In the genomic region with DNA sequence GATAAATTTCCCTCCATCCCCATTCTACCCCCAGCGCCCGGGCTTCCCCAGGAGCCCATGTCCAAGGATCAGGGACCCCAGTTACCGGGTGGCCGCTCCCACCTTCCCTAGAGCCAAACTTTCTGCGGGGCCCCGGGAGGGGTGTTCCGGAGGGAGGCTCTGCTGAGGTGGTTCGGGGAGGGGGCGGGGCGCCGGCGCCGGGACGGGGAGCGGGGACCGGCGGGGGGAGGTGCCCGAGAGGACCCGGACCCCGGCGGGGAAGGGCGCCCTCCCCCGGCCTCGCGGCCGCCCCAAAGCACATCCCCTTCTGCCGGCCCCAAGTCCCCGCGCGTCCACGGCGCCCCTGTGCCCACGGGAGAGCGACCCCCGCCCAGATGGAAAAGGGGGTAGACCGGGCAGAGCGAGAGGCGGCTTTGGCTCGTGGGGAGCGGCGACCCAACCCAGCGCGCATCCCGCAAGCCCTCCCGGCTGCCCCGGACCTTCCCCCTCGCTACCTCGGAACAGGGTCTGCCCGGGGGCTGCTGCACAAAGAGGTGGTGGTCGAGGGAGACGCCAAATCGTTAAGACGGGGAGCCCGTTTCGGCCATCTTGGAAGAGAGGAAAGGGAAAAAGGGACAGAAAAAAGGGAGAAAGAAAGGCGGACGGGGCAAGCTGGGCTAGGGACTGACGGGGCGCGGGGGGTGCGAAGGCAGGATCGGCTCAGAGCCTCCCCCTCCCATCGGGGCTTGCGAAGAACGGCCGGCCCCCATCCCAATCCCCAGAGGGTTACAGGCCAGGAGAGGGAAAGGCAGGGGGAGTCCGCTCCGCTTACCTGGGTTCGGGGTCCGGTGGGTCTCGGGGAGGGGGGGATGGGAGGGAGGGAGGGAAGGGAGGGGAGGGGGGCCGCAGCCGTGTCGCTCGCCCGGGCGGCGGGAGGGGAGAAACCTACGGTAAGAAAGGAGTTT, we compare ENCODE assay signal across 1 cellular context.
TF ChIP-seq lines count a peak whose summit lies in the region.

No MANE protein-coding gene starts in this region.

TF ChIP-seq in HepG2, 621 proteins besides CTCF, POLR2A, EP300 and RAD21 (continued from another document and continues in another):
- TF ChIP-seq, protein P1, sequence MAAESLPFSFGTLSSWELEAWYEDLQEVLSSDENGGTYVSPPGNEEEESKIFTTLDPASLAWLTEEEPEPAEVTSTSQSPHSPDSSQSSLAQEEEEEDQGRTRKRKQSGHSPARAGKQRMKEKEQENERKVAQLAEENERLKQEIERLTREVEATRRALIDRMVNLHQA (CRISPR knock-in tag; IDR thresholded peaks at IDR 0.05) = no peak
- TF ChIP-seq, protein P2, sequence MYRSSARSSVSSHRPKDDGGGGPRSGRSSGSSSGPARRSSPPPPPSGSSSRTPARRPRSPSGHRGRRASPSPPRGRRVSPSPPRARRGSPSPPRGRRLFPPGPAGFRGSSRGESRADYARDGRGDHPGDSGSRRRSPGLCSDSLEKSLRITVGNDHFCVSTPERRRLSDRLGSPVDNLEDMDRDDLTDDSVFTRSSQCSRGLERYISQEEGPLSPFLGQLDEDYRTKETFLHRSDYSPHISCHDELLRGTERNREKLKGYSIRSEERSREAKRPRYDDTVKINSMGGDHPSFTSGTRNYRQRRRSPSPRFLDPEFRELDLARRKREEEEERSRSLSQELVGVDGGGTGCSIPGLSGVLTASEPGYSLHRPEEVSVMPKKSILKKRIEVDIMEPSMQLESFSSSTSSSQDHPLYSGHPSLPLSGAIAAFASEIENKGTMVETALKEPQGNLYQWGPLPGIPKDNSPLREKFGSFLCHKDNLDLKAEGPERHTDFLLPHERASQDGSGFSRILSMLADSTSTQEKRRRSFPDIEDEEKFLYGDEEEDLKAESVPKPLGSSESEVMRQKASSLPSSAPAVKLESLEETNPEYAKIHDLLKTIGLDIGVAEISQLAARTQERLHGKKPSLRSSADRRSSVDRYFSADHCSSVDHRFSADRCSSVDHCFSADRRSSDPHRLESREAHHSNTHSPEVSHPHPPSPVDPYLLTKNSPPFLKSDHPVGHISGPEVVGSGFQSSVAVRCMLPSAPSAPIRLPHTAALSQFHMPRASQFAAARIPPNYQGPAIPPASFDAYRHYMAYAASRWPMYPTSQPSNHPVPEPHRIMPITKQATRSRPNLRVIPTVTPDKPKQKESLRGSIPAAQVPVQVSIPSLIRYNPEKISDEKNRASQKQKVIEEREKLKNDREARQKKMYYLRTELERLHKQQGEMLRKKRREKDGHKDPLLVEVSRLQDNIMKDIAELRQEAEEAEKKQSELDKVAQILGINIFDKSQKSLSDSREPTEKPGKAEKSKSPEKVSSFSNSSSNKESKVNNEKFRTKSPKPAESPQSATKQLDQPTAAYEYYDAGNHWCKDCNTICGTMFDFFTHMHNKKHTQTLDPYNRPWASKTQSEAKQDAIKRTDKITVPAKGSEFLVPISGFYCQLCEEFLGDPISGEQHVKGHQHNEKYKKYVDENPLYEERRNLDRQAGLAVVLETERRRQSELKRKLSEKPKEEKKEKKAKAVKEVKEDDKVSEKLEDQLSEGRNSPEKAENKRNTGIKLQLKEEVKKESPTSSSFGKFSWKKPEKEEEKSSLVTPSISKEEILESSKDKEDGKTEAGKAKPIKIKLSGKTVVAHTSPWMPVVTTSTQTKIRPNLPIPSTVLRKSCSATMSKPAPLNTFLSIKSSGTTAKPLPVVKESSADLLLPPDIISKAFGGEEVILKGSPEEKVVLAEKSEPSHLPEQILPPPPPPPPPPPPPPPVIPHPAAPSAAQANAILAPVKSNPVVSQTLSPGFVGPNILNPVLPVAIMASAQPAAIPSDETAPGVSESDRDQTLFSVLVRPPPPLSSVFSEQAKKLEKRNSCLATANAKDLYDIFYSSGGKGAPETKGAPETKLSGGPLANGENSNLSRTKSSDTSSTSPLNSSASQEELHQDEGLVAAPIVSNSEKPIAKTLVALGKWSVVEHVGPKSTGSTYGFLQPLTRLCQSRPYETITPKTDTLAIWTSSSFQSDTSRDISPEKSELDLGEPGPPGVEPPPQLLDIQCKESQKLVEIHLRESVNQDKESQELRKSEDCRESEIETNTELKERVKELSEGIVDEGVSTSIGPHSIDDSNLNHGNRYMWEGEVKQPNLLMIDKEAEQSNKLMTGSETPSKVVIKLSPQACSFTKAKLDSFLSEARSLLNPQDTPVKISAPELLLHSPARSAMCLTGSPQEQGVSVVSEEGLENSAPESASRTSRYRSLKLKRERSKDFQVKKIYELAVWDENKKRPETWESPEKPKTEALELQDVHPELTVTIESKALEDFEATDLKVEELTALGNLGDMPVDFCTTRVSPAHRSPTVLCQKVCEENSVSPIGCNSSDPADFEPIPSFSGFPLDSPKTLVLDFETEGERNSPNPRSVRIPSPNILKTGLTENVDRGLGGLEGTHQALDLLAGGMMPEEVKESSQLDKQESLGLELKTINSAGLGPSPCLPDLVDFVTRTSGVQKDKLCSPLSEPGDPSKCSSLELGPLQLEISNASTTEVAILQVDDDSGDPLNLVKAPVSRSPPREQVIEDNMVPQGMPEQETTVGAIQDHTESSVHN (CRISPR knock-in tag; IDR thresholded peaks at IDR 0.05) = no peak
- TF ChIP-seq, protein P3, sequence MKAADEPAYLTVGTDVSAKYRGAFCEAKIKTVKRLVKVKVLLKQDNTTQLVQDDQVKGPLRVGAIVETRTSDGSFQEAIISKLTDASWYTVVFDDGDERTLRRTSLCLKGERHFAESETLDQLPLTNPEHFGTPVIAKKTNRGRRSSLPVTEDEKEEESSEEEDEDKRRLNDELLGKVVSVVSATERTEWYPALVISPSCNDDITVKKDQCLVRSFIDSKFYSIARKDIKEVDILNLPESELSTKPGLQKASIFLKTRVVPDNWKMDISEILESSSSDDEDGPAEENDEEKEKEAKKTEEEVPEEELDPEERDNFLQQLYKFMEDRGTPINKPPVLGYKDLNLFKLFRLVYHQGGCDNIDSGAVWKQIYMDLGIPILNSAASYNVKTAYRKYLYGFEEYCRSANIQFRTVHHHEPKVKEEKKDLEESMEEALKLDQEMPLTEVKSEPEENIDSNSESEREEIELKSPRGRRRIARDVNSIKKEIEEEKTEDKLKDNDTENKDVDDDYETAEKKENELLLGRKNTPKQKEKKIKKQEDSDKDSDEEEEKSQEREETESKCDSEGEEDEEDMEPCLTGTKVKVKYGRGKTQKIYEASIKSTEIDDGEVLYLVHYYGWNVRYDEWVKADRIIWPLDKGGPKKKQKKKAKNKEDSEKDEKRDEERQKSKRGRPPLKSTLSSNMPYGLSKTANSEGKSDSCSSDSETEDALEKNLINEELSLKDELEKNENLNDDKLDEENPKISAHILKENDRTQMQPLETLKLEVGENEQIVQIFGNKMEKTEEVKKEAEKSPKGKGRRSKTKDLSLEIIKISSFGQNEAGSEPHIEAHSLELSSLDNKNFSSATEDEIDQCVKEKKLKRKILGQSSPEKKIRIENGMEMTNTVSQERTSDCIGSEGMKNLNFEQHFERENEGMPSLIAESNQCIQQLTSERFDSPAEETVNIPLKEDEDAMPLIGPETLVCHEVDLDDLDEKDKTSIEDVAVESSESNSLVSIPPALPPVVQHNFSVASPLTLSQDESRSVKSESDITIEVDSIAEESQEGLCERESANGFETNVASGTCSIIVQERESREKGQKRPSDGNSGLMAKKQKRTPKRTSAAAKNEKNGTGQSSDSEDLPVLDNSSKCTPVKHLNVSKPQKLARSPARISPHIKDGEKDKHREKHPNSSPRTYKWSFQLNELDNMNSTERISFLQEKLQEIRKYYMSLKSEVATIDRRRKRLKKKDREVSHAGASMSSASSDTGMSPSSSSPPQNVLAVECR (CRISPR knock-in tag; IDR thresholded peaks at IDR 0.05; ENCODE audit: borderline replicate concordance) = no peak; the same call in 1 of the 2 replicates
- TF ChIP-seq, protein P4, sequence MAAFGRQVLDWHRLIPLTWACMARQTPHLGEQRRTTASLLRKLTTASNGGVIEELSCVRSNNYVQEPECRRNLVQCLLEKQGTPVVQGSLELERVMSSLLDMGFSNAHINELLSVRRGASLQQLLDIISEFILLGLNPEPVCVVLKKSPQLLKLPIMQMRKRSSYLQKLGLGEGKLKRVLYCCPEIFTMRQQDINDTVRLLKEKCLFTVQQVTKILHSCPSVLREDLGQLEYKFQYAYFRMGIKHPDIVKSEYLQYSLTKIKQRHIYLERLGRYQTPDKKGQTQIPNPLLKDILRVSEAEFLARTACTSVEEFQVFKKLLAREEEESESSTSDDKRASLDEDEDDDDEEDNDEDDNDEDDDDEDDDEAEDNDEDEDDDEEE (CRISPR knock-in tag; IDR thresholded peaks at IDR 0.05) = no peak
- TF ChIP-seq, protein P5, sequence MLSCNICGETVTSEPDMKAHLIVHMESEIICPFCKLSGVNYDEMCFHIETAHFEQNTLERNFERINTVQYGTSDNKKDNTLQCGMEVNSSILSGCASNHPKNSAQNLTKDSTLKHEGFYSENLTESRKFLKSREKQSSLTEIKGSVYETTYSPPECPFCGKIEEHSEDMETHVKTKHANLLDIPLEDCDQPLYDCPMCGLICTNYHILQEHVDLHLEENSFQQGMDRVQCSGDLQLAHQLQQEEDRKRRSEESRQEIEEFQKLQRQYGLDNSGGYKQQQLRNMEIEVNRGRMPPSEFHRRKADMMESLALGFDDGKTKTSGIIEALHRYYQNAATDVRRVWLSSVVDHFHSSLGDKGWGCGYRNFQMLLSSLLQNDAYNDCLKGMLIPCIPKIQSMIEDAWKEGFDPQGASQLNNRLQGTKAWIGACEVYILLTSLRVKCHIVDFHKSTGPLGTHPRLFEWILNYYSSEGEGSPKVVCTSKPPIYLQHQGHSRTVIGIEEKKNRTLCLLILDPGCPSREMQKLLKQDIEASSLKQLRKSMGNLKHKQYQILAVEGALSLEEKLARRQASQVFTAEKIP (CRISPR knock-in tag; IDR thresholded peaks at IDR 0.05; ENCODE audit: borderline replicate concordance) = no peak
- TF ChIP-seq, protein P6, sequence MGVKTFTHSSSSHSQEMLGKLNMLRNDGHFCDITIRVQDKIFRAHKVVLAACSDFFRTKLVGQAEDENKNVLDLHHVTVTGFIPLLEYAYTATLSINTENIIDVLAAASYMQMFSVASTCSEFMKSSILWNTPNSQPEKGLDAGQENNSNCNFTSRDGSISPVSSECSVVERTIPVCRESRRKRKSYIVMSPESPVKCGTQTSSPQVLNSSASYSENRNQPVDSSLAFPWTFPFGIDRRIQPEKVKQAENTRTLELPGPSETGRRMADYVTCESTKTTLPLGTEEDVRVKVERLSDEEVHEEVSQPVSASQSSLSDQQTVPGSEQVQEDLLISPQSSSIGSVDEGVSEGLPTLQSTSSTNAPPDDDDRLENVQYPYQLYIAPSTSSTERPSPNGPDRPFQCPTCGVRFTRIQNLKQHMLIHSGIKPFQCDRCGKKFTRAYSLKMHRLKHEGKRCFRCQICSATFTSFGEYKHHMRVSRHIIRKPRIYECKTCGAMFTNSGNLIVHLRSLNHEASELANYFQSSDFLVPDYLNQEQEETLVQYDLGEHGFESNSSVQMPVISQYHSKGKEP (CRISPR knock-in tag; IDR thresholded peaks at IDR 0.05) = peak; percentile 58; the same call in 1 of the 2 replicates
- TF ChIP-seq, protein P7, sequence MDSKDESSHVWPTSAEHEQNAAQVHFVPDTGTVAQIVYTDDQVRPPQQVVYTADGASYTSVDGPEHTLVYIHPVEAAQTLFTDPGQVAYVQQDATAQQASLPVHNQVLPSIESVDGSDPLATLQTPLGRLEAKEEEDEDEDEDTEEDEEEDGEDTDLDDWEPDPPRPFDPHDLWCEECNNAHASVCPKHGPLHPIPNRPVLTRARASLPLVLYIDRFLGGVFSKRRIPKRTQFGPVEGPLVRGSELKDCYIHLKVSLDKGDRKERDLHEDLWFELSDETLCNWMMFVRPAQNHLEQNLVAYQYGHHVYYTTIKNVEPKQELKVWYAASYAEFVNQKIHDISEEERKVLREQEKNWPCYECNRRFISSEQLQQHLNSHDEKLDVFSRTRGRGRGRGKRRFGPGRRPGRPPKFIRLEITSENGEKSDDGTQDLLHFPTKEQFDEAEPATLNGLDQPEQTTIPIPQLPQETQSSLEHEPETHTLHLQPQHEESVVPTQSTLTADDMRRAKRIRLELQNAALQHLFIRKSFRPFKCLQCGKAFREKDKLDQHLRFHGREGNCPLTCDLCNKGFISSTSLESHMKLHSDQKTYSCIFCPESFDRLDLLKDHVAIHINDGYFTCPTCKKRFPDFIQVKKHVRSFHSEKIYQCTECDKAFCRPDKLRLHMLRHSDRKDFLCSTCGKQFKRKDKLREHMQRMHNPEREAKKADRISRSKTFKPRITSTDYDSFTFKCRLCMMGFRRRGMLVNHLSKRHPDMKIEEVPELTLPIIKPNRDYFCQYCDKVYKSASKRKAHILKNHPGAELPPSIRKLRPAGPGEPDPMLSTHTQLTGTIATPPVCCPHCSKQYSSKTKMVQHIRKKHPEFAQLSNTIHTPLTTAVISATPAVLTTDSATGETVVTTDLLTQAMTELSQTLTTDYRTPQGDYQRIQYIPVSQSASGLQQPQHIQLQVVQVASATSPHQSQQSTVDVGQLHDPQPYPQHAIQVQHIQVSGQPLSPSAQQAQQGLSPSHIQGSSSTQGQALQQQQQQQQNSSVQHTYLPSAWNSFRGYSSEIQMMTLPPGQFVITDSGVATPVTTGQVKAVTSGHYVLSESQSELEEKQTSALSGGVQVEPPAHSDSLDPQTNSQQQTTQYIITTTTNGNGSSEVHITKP (CRISPR knock-in tag; IDR thresholded peaks at IDR 0.05; ENCODE audit: low read depth) = peak; percentile 65; the same call in 1 of the 2 replicates
- peak; percentile 67 for TF ChIP-seq HIVEP1 (CRISPR knock-in tag; IDR thresholded peaks at IDR 0.05)
- TF ChIP-seq, protein P8, sequence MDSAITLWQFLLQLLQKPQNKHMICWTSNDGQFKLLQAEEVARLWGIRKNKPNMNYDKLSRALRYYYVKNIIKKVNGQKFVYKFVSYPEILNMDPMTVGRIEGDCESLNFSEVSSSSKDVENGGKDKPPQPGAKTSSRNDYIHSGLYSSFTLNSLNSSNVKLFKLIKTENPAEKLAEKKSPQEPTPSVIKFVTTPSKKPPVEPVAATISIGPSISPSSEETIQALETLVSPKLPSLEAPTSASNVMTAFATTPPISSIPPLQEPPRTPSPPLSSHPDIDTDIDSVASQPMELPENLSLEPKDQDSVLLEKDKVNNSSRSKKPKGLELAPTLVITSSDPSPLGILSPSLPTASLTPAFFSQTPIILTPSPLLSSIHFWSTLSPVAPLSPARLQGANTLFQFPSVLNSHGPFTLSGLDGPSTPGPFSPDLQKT (CRISPR knock-in tag; IDR thresholded peaks at IDR 0.05; ENCODE audit: borderline replicate concordance) = no peak
- TF ChIP-seq HDAC1 (CRISPR knock-in tag; IDR thresholded peaks at IDR 0.05) = peak; percentile 68; the same call in 1 of the 2 replicates
- no peak; the same call in none of the 2 replicates for TF ChIP-seq ETV5 (CRISPR knock-in tag; IDR thresholded peaks at IDR 0.05; ENCODE audit: borderline replicate concordance)
- TF ChIP-seq GTF3A (CRISPR knock-in tag; conservative IDR thresholded peaks at IDR 0.05) = no peak
- TF ChIP-seq XRCC5 (optimal IDR thresholded peaks at IDR 0.05; ENCODE audit: low read length) = no peak
- TF ChIP-seq NFE2L2 (IDR thresholded peaks at IDR 0.05; ENCODE audit: low read length) = no peak
